Comparison of ENCODE assay signal across 8 cellular contexts in the genomic region with DNA sequence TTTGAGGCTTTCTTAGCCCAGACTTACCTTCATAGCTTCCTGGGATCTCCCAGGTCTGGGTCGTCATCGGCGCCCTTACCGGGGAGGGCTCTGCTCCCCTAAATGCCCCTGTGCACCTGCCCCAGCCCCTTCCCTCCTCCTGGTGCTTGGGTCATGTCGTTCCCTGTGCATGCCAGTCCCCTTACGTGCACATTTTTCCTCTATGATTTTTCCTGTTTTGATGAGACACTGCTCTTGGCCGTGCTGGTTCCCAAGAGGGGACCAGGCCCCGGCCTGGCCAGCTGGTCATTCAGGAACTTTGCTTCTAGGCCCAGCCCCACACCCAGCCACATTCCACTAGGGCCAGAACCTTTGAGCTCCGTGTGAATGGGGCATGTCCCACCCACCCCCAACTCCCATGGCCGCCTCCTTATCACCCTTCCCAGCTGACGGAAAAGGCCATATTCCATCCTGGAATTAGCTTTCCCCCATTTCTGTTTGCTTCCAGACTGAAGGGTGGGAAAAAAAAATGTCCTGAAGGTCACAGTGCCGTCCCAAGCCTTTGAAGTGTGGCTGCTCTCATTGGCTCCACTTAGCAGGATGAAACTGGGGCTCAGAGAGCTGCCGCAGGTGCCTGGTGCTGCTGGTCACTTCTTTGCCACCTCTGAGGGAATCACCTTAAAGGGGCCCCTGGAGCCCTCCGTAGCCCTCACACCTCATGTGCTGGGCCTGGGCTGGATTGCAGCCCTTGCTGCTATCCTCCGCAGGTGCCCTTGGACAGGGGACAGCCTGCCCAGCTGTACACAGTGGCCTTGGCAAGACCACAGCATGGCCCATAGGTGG. TPM values are rescaled to one million over a fixed set of nuclear protein-coding genes. Genes with fewer than 3 reads are reported as not detected.
A peak's percentile ranks its signal among the peaks of the same experiment; 100 is the strongest.
DNase-seq lines count a peak whose midpoint lies in the region; ATAC-seq, FAIRE-seq and TF ChIP-seq lines count a peak whose summit lies in the region.

No MANE protein-coding gene starts in this region.

- DNase-seq in GM23248: peak; percentile 91
- DNase-seq in astrocyte of the spinal cord (ENCODE audit: low read depth, low spot score): peak; percentile 74
- no peak for DNase-seq in immature natural killer cell
- no peak for DNase-seq in GM19239 (ENCODE audit: insufficient read length, low spot score)
- DNase-seq in mesendoderm: no peak

- H3K27me3 ChIP-seq in GM23248 (replicated peaks; ENCODE audit: insufficient read depth) (no peaks in the 10 kb centered on the region), skeletal muscle tissue (ENCODE audit: control insufficient read depth in 3 of 3, insufficient read depth in 3 of 3, low read length in 3 of 3) (no peaks in the 10 kb centered on the region), mesendoderm (ENCODE audit: insufficient read depth, low read length, poor library complexity) (no peaks in the 10 kb centered on the region)

- H4K5ac ChIP-seq in mesendoderm (ENCODE audit: low read length): no peak overlapping the region

- no peak overlapping the region for H3K18ac ChIP-seq in mesendoderm (ENCODE audit: low read length)

- peaks cover 71% of the 10 kb centered on the region for H3F3A ChIP-seq in GM23248 (ENCODE audit: insufficient read depth)

- no peak overlapping the region for H3K56ac ChIP-seq in mesendoderm (ENCODE audit: low read length)

- H2AFZ ChIP-seq in GM23248: no peak overlapping the region

- no peak for TF ChIP-seq CTCF in astrocyte of the spinal cord (IDR thresholded peaks at IDR 0.05; ENCODE audit: low read depth, low read length)

- H3K27ac Mint-ChIP-seq in immature natural killer cell: peak overlapping the region in 5 of 6 donors; percentile 26 to 81 (median 45)

- peaks cover 31% of the 10 kb centered on the region for H3K79me1 ChIP-seq in mesendoderm (ENCODE audit: low read length)

- no peaks in the 10 kb centered on the region for H4K20me1 ChIP-seq in GM23248 (ENCODE audit: insufficient read depth)

- H2BK5ac ChIP-seq in mesendoderm (ENCODE audit: low read length): no peak overlapping the region

- H3K4me3 ChIP-seq in GM23248: 0 out of 2 replicates have a peak overlapping the region, but pooled peaks have one; percentile 3
- no peak overlapping the region for H3K4me3 ChIP-seq in astrocyte of the spinal cord (ENCODE audit: low read depth, low read length)
- peak overlapping the region in 2 of 3 donors; percentile 45 to 77 for H3K4me3 ChIP-seq in skeletal muscle tissue (ENCODE audit: low read length in 3 of 3)
- no peak overlapping the region for H3K4me3 ChIP-seq in mesendoderm (ENCODE audit: low read length)

- peaks cover 82% of the 10 kb centered on the region for H3K79me2 ChIP-seq in GM23248 (ENCODE audit: insufficient read depth)
- peaks cover 16% of the 10 kb centered on the region for H3K79me2 ChIP-seq in mesendoderm (ENCODE audit: control insufficient read depth, insufficient read depth, low read length)

- H3K4ac ChIP-seq in mesendoderm (ENCODE audit: low read depth, low read length): no peak overlapping the region

- 27 to 29% methylated on average over 14 to 15 of the region's 15 CpGs for WGBS in GM23248 (ENCODE audit: low coverage in 1 of 2, low lambda C conversion rate in 2 of 2, missing lambda C conversion rate in 2 of 2), 2 experiments
- WGBS in mesendoderm (ENCODE audit: extremely low coverage, insufficient coverage, low lambda C conversion rate): no CpG with 5 or more reads among the region's 15 CpGs

- H2BK120ac ChIP-seq in mesendoderm (ENCODE audit: low read depth, low read length): no peak overlapping the region

- no peak overlapping the region for H4K8ac ChIP-seq in mesendoderm (ENCODE audit: low read depth, low read length)

- no peak for FAIRE-seq in GM19239 (lab: Jason Lieb, UNC)

- H3K36me3 Mint-ChIP-seq in immature natural killer cell: peaks cover 4 to 9% (median 7%) of the 10 kb centered on the region in 3 donors

- H3K9me3 ChIP-seq in GM23248 (ENCODE audit: low read depth) (no peaks in the 10 kb centered on the region), skeletal muscle tissue (ENCODE audit: control insufficient read depth in 3 of 3, low read length in 3 of 3) (no peaks in the 10 kb centered on the region)

- in situ Hi-C loops in GM23248 (cut with MboI): no loop called here
- in situ Hi-C loops in astrocyte of the spinal cord (cut with HindIII; ENCODE audit: low sequenced_read_pairs): no loop called here

- no peak overlapping the region for H2AK5ac ChIP-seq in mesendoderm (ENCODE audit: low read length)

- ATAC-seq in HG02840 (IDR thresholded peaks at IDR 0.05; ENCODE audit: low FRiP score, unreplicated experiment) (no peak), HG03135 (IDR thresholded peaks at IDR 0.05; ENCODE audit: unreplicated experiment) (no peak)

- H3K4me3 Mint-ChIP-seq in immature natural killer cell: no peak overlapping the region

- H3K27ac ChIP-seq in GM23248 (peak overlapping the region; percentile 89), skeletal muscle tissue (ENCODE audit: low read depth, low read length) (peak overlapping the region; percentile 91), mesendoderm (ENCODE audit: low read depth, low read length) (no peak overlapping the region)

- no peak overlapping the region for H3K23ac ChIP-seq in mesendoderm (ENCODE audit: low read length)

- H3K4me1 ChIP-seq in GM23248 (ENCODE audit: insufficient read depth) (peaks cover 69% of the 10 kb centered on the region), skeletal muscle tissue (ENCODE audit: control insufficient read depth in 3 of 3, insufficient read depth in 3 of 3, low read length in 3 of 3) (peaks cover 65 to 95% (median 86%) of the 10 kb centered on the region in 3 donors), mesendoderm (ENCODE audit: control insufficient read depth, low read depth, low read length) (no peaks in the 10 kb centered on the region)

- H2BK15ac ChIP-seq in mesendoderm (replicated peaks; ENCODE audit: low read depth): no peak overlapping the region

- H3K4me1 Mint-ChIP-seq in immature natural killer cell: peaks cover 58 to 74% of the 10 kb centered on the region in 2 donors

- H3K9ac ChIP-seq in GM23248 (peak overlapping the region; percentile 74), skeletal muscle tissue (ENCODE audit: low read depth in 1 of 3, low read length in 3 of 3) (peak overlapping the region; percentile 46 to 90 (median 82)), mesendoderm (ENCODE audit: low read length) (no peak overlapping the region)

- peaks cover 4 to 12% (median 9%) of the 10 kb centered on the region in 3 donors for H3K27me3 Mint-ChIP-seq in immature natural killer cell (ENCODE audit: low read depth in 3 of 3)

- no peaks in the 10 kb centered on the region for H3K36me3 ChIP-seq in GM23248 (ENCODE audit: low read depth)
- peaks cover 0 to 3% (median 2%) of the 10 kb centered on the region in 3 donors for H3K36me3 ChIP-seq in skeletal muscle tissue (ENCODE audit: control insufficient read depth in 3 of 3, insufficient read depth in 3 of 3, low read length in 3 of 3)
- H3K36me3 ChIP-seq in mesendoderm (ENCODE audit: control insufficient read depth, insufficient read depth, low read length): no peaks in the 10 kb centered on the region

- no peaks in the 10 kb centered on the region for H3K9me2 ChIP-seq in GM23248 (ENCODE audit: insufficient read depth)

- no peaks in the 10 kb centered on the region for H3K9me3 Mint-ChIP-seq in immature natural killer cell

- H3K4me2 ChIP-seq in GM23248 (ENCODE audit: unreplicated experiment) (peak overlapping the region; percentile 74), mesendoderm (ENCODE audit: low read length) (no peak overlapping the region)

RNA-seq across cellular contexts. Expression of a gene that starts 25.1 kb away (rescaled TPM):
- total RNA-seq in GM23248 (2014; rRNA removed; shearing (Covaris generic)): 233 and 235 TPM in 2 replicates
- polyA plus RNA-seq in GM23248 (2016; fragmentation: Nextera tagmentation; extraction: Ambion mirVana): 66.4 and 75.8 TPM in 2 replicates
- polyA plus RNA-seq in immature natural killer cell: 10 to 100 TPM; 40.7 to 61.9 (median 61.7) TPM
- 46.4 TPM for total RNA-seq in skeletal muscle tissue
- 55.0 TPM for polyA plus RNA-seq in mesendoderm (2013, experiment 1 of 2)
- 57.1 TPM for polyA plus RNA-seq in mesendoderm (2013, experiment 2 of 2)

Comparison
In these comparisons a context has a peak if more than half of its experiments do, and no peak if none do; other contexts are left out.
1. DNase-seq: peak in GM23248 (single experiment) and astrocyte of the spinal cord (single experiment); none in immature natural killer cell (0 of 3), GM19239 (single experiment) and mesendoderm (single experiment).
2. H3K4me3 ChIP-seq: peak in GM23248 (single experiment) and skeletal muscle tissue (2 of 3); none in astrocyte of the spinal cord (single experiment) and mesendoderm (single experiment).